ENCODE assay signal across 2 cellular contexts in genomic region chr20:31731321-31731717, GRCh38.
TF ChIP-seq lines count a peak whose summit lies in the region.

No MANE protein-coding gene starts in this region.

TF ChIP-seq in SK-N-SH, 30 proteins besides CTCF, POLR2A, EP300 and RAD21 (continued from another document):
- TF ChIP-seq, protein P1, sequence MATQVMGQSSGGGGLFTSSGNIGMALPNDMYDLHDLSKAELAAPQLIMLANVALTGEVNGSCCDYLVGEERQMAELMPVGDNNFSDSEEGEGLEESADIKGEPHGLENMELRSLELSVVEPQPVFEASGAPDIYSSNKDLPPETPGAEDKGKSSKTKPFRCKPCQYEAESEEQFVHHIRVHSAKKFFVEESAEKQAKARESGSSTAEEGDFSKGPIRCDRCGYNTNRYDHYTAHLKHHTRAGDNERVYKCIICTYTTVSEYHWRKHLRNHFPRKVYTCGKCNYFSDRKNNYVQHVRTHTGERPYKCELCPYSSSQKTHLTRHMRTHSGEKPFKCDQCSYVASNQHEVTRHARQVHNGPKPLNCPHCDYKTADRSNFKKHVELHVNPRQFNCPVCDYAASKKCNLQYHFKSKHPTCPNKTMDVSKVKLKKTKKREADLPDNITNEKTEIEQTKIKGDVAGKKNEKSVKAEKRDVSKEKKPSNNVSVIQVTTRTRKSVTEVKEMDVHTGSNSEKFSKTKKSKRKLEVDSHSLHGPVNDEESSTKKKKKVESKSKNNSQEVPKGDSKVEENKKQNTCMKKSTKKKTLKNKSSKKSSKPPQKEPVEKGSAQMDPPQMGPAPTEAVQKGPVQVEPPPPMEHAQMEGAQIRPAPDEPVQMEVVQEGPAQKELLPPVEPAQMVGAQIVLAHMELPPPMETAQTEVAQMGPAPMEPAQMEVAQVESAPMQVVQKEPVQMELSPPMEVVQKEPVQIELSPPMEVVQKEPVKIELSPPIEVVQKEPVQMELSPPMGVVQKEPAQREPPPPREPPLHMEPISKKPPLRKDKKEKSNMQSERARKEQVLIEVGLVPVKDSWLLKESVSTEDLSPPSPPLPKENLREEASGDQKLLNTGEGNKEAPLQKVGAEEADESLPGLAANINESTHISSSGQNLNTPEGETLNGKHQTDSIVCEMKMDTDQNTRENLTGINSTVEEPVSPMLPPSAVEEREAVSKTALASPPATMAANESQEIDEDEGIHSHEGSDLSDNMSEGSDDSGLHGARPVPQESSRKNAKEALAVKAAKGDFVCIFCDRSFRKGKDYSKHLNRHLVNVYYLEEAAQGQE (IDR thresholded peaks at IDR 0.05; ENCODE audit: low read depth, low read length): no peak
- TF ChIP-seq GABPA (IDR thresholded peaks at IDR 0.05; ENCODE audit: low read depth) (no peak), RXRA (IDR thresholded peaks at IDR 0.05; ENCODE audit: borderline replicate concordance, low read depth) (no peak), USF1 (IDR thresholded peaks at IDR 0.05; ENCODE audit: borderline replicate concordance, low read depth) (no peak), USF2 (IDR thresholded peaks at IDR 0.05; ENCODE audit: borderline replicate concordance, low read depth, low read length) (no peak), NRF1 (IDR thresholded peaks at IDR 0.05; ENCODE audit: low read depth, low read length) (no peak), NFIC (IDR thresholded peaks at IDR 0.05; ENCODE audit: borderline replicate concordance) (no peak), YY1 (IDR thresholded peaks at IDR 0.05; ENCODE audit: low read depth) (no peak), TEAD4 (IDR thresholded peaks at IDR 0.05; ENCODE audit: borderline replicate concordance, insufficient read depth) (no peak)
TF ChIP-seq in SK-N-SH: peak in this region for 0.

TF ChIP-seq in SK-N-SH treated with all-trans-retinoic acid at 6 μM for 48 hours, 23 proteins besides CTCF, POLR2A, EP300 and RAD21 (continued from another document):
- no peak for TF ChIP-seq PPARA (CRISPR knock-in tag; IDR thresholded peaks at IDR 0.05; ENCODE audit: borderline replicate concordance)
- no peak for TF ChIP-seq ZNF8 (CRISPR knock-in tag; IDR thresholded peaks at IDR 0.05)
- TF ChIP-seq, protein P2, sequence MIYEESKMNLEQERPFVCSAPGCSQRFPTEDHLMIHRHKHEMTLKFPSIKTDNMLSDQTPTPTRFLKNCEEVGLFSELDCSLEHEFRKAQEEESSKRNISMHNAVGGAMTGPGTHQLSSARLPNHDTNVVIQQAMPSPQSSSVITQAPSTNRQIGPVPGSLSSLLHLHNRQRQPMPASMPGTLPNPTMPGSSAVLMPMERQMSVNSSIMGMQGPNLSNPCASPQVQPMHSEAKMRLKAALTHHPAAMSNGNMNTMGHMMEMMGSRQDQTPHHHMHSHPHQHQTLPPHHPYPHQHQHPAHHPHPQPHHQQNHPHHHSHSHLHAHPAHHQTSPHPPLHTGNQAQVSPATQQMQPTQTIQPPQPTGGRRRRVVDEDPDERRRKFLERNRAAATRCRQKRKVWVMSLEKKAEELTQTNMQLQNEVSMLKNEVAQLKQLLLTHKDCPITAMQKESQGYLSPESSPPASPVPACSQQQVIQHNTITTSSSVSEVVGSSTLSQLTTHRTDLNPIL (CRISPR knock-in tag; IDR thresholded peaks at IDR 0.05; ENCODE audit: low read depth): no peak
- no peak for TF ChIP-seq ZC3H10 (CRISPR knock-in tag; IDR thresholded peaks at IDR 0.05)
- no peak for TF ChIP-seq ZFP30 (CRISPR knock-in tag; IDR thresholded peaks at IDR 0.05)
- no peak for TF ChIP-seq TSHZ2 (CRISPR knock-in tag; IDR thresholded peaks at IDR 0.05)
- no peak for TF ChIP-seq ESRRG (CRISPR knock-in tag; IDR thresholded peaks at IDR 0.05)
- no peak for TF ChIP-seq SNAI2 (CRISPR knock-in tag; IDR thresholded peaks at IDR 0.05)
- no peak for TF ChIP-seq CSDC2 (CRISPR knock-in tag; IDR thresholded peaks at IDR 0.05)
- TF ChIP-seq ZFP3 (CRISPR knock-in tag; IDR thresholded peaks at IDR 0.05): no peak
- no peak for TF ChIP-seq PATZ1 (CRISPR knock-in tag; IDR thresholded peaks at IDR 0.05; ENCODE audit: borderline replicate concordance)
- no peak for TF ChIP-seq ZNF565 (CRISPR knock-in tag; conservative IDR thresholded peaks at IDR 0.05; ENCODE audit: low read depth)
- TF ChIP-seq ZNF70 (CRISPR knock-in tag; IDR thresholded peaks at IDR 0.05): no peak
- TF ChIP-seq ARNTL (CRISPR knock-in tag; IDR thresholded peaks at IDR 0.05; ENCODE audit: borderline replicate concordance, low read depth): no peak
